Comparison of ENCODE assay signal across 1 cellular context in genomic region chr1:45490623-45491463, GRCh38.
TF ChIP-seq lines count a peak whose summit lies in the region.

Gene TESK2, minus strand, starts transcription at chr1:45491163. Its CDS starts 33,378 bp downstream, at chr1:45457785.

TF ChIP-seq in HepG2, 621 proteins besides CTCF, POLR2A, EP300 and RAD21 (continued from another document and continues in another):
- TF ChIP-seq MIXL1 (CRISPR knock-in tag; IDR thresholded peaks at IDR 0.05) (0 out of 2 replicates have a peak, but pooled peaks have one; percentile 43), KDM4B (CRISPR knock-in tag; IDR thresholded peaks at IDR 0.05) (peak; percentile 22; the same call in 1 of the 2 replicates), ZNF383 (CRISPR knock-in tag; IDR thresholded peaks at IDR 0.05; ENCODE audit: borderline replicate concordance) (no peak), YEATS2 (CRISPR knock-in tag; IDR thresholded peaks at IDR 0.05; ENCODE audit: borderline replicate concordance) (peak; percentile 51; the same call in 1 of the 2 replicates), PAF1 (CRISPR knock-in tag; IDR thresholded peaks at IDR 0.05) (no peak), SIN3B (IDR thresholded peaks at IDR 0.05; ENCODE audit: low read length) (no peak), ZNF703 (CRISPR knock-in tag; IDR thresholded peaks at IDR 0.05; ENCODE audit: borderline replicate concordance) (no peak), ZNF781 (CRISPR knock-in tag; IDR thresholded peaks at IDR 0.05; ENCODE audit: borderline replicate concordance, not compliant biosample characterization) (peak; percentile 24), SALL2 (CRISPR knock-in tag; IDR thresholded peaks at IDR 0.05) (peak; percentile 53), ZNF75D (CRISPR knock-in tag; IDR thresholded peaks at IDR 0.05; ENCODE audit: borderline replicate concordance) (no peak), ATF2 (CRISPR knock-in tag; IDR thresholded peaks at IDR 0.05) (peak; percentile 47; the same call in 1 of the 2 replicates), THAP9 (CRISPR knock-in tag; IDR thresholded peaks at IDR 0.05; ENCODE audit: borderline replicate concordance) (peak; percentile 59; the same call in 1 of the 2 replicates), EEA1 (CRISPR knock-in tag; IDR thresholded peaks at IDR 0.05; ENCODE audit: borderline replicate concordance) (0 out of 2 replicates have a peak, but pooled peaks have one; percentile 36), ZNF556 (CRISPR knock-in tag; IDR thresholded peaks at IDR 0.05; ENCODE audit: borderline replicate concordance) (no peak; the same call in 1 of the 2 replicates), ZNF414 (CRISPR knock-in tag; IDR thresholded peaks at IDR 0.05) (no peak), NFYC (CRISPR knock-in tag; IDR thresholded peaks at IDR 0.05) (peak; percentile 99), ZBTB3 (CRISPR knock-in tag; IDR thresholded peaks at IDR 0.05; ENCODE audit: borderline replicate concordance, low read depth) (0 out of 2 replicates have a peak, but pooled peaks have one; percentile 42), AHDC1 (CRISPR knock-in tag; IDR thresholded peaks at IDR 0.05; ENCODE audit: borderline replicate concordance) (no peak), POLR2AphosphoS5 (IDR thresholded peaks at IDR 0.05; ENCODE audit: low read depth, low read length) (peak; percentile 84), ZIK1 (CRISPR knock-in tag; IDR thresholded peaks at IDR 0.05; ENCODE audit: borderline replicate concordance, low read depth) (0 out of 2 replicates have a peak, but pooled peaks have one; percentile 32), SAP130 (CRISPR knock-in tag; IDR thresholded peaks at IDR 0.05; ENCODE audit: low read depth) (peak; percentile 90), TAF15 (IDR thresholded peaks at IDR 0.05; ENCODE audit: low read depth, low read length, poor library complexity, severe bottlenecking) (no peak), TFE3 (CRISPR knock-in tag; IDR thresholded peaks at IDR 0.05) (no peak), ZNF563 (CRISPR knock-in tag; IDR thresholded peaks at IDR 0.05) (peak; percentile 87), SALL1 (CRISPR knock-in tag; IDR thresholded peaks at IDR 0.05) (peak; percentile 78), ZNF501 (CRISPR knock-in tag; IDR thresholded peaks at IDR 0.05) (peak; percentile 29; the same call in 1 of the 2 replicates), ZNF326 (CRISPR knock-in tag; IDR thresholded peaks at IDR 0.05; ENCODE audit: borderline replicate concordance) (no peak), CBX1 (IDR thresholded peaks at IDR 0.05; ENCODE audit: low read depth) (no peak), YY1 (IDR thresholded peaks at IDR 0.05; ENCODE audit: insufficient read depth, insufficient replicate concordance, low read depth, low read length) (peak; percentile 31), ZMYM4 (CRISPR knock-in tag; IDR thresholded peaks at IDR 0.05) (peak; percentile 95), ZNF362 (CRISPR knock-in tag; IDR thresholded peaks at IDR 0.05; ENCODE audit: borderline replicate concordance) (0 out of 2 replicates have a peak, but pooled peaks have one; percentile 19), FOXO4 (CRISPR knock-in tag; conservative IDR thresholded peaks at IDR 0.05) (0 out of 2 replicates have a peak, but pooled peaks have one; percentile 91), KLF15 (CRISPR knock-in tag; IDR thresholded peaks at IDR 0.05; ENCODE audit: borderline replicate concordance) (0 out of 2 replicates have a peak, but pooled peaks have one; percentile 22), SKI (IDR thresholded peaks at IDR 0.05; ENCODE audit: partially characterized antibody) (no peak), HMG20B (CRISPR knock-in tag; conservative IDR thresholded peaks at IDR 0.05) (no peak), ZNF737 (CRISPR knock-in tag; IDR thresholded peaks at IDR 0.05; ENCODE audit: borderline replicate concordance) (no peak), ZNF512B (CRISPR knock-in tag; IDR thresholded peaks at IDR 0.05; ENCODE audit: borderline replicate concordance) (no peak), ZNF678 (CRISPR knock-in tag; IDR thresholded peaks at IDR 0.05) (0 out of 2 replicates have a peak, but pooled peaks have one; percentile 64), TIGD3 (CRISPR knock-in tag; IDR thresholded peaks at IDR 0.05; ENCODE audit: borderline replicate concordance) (no peak), ZFP36L1 (CRISPR knock-in tag; IDR thresholded peaks at IDR 0.05) (peak; percentile 65)
